Comparison of ENCODE assay signal across 8 cellular contexts in genomic region chr2:156437272-156437671, GRCh38. TPM values are rescaled to one million over a fixed set of nuclear protein-coding genes. Genes with fewer than 3 reads are reported as not detected.
DNase-seq lines count a peak whose midpoint lies in the region; ATAC-seq, FAIRE-seq and TF ChIP-seq lines count a peak whose summit lies in the region.

No MANE protein-coding gene starts in this region.

- no peak for FAIRE-seq in kidney (lab: Jason Lieb, UNC)

- H3K4me3 Mint-ChIP-seq in activated naive CD8-positive, alpha-beta T cell treated with anti-CD3 and anti-CD28 coated beads, Interleukin-2, amount 10 ng/mL, durations not matched to agents 7 days and 5 days = peak overlapping the region; percentile 99

- H3K27ac ChIP-seq in kidney (ENCODE audit: low read depth in 2 of 2, low read length in 2 of 2) = peak overlapping the region in 1 of 2 donors; percentile 97
- H3K27ac ChIP-seq in tibial artery = peak overlapping the region; percentile 98 to 100

- peak; percentile 9 for ATAC-seq in GM19372 (IDR thresholded peaks at IDR 0.05; ENCODE audit: low read depth, unreplicated experiment)
- peak; percentile 0 for ATAC-seq in HG03457 (IDR thresholded peaks at IDR 0.05; ENCODE audit: unreplicated experiment)
- ATAC-seq in activated naive CD8-positive, alpha-beta T cell treated with anti-CD3 and anti-CD28 coated beads, Interleukin-2, amount 10 ng/mL, durations not matched to agents 7 days and 5 days (ENCODE audit: low read depth) = no peak

- H3K4me1 ChIP-seq in kidney (ENCODE audit: control insufficient read depth in 1 of 2, insufficient read depth in 1 of 2, low read depth in 1 of 2, low read length in 2 of 2) (peaks cover 0 to 8% of the 10 kb centered on the region in 2 donors), tibial artery (peaks cover 0 to 31% (median 27%) of the 10 kb centered on the region in 4 donors)

- peaks cover 3% of the 10 kb centered on the region for H3K27me3 Mint-ChIP-seq in activated naive CD8-positive, alpha-beta T cell treated with anti-CD3 and anti-CD28 coated beads, Interleukin-2, amount 10 ng/mL, durations not matched to agents 7 days and 5 days

- H3K36me3 ChIP-seq in kidney (ENCODE audit: control insufficient read depth in 1 of 2, insufficient read depth in 2 of 2, low read length in 2 of 2) (no peaks in the 10 kb centered on the region), tibial artery (no peaks in the 10 kb centered on the region)

- no peaks in the 10 kb centered on the region for H3K9me3 Mint-ChIP-seq in activated naive CD8-positive, alpha-beta T cell treated with anti-CD3 and anti-CD28 coated beads, Interleukin-2, amount 10 ng/mL, durations not matched to agents 7 days and 5 days

- peak overlapping the region in 1 of 2 donors; percentile 92 for H3K9ac ChIP-seq in kidney (ENCODE audit: low read length in 2 of 2)

- peak in 9 of 14 donors; percentile 15 to 52 (median 33) for DNase-seq in C1 segment of cervical spinal cord (lab: John Stamatoyannopoulos, UW)
- no peak for DNase-seq in activated naive CD8-positive, alpha-beta T cell treated with anti-CD3 and anti-CD28 coated beads, Interleukin-2, amount 10 ng/mL, durations not matched to agents 7 days and 5 days
- no peak for DNase-seq in kidney
- DNase-seq in tibial artery = peak; percentile 78 to 82
- no peak for DNase-seq in stimulated activated naive CD4-positive, alpha-beta T cell treated with Interleukin-2 at 50 U/mL for 16 hours (lab: John Stamatoyannopoulos, UW)
- DNase-seq in glomerular visceral epithelial cell (ENCODE audit: extremely low spot score) = no peak

- H3K9me3 ChIP-seq in kidney (ENCODE audit: control insufficient read depth in 1 of 2, low read length in 2 of 2) (no peaks in the 10 kb centered on the region), tibial artery (no peaks in the 10 kb centered on the region)

- H3K4me3 ChIP-seq in kidney (ENCODE audit: low read length in 2 of 2) = peak overlapping the region; percentile 84 to 88
- H3K4me3 ChIP-seq in tibial artery = peak overlapping the region; percentile 66 to 81

- POLR2A ChIA-PET in activated naive CD8-positive, alpha-beta T cell treated with anti-CD3 and anti-CD28 coated beads, Interleukin-2, amount 10 ng/mL, durations not matched to agents 7 days and 5 days (lab: Charles Lee) = interaction anchor here (2.3 kb wide), 1 partner anchor 102 kb away, joined by 10 read pairs; no protein-coding TSS in a partner anchor

- H3K27me3 ChIP-seq in tibial artery = no peaks in the 10 kb centered on the region

- peaks cover 23% of the 10 kb centered on the region for H3K4me1 Mint-ChIP-seq in activated naive CD8-positive, alpha-beta T cell treated with anti-CD3 and anti-CD28 coated beads, Interleukin-2, amount 10 ng/mL, durations not matched to agents 7 days and 5 days

- H3K36me3 Mint-ChIP-seq in activated naive CD8-positive, alpha-beta T cell treated with anti-CD3 and anti-CD28 coated beads, Interleukin-2, amount 10 ng/mL, durations not matched to agents 7 days and 5 days = peaks cover 31% of the 10 kb centered on the region

- intact Hi-C loops in kidney (cut with DNase I) (no loop called here), tibial artery (cut with DNase I; ENCODE audit: low total_unique reads) (loop anchor here (2.0 to 5.0 kb wide), 2 partner anchors 36 to 105 kb away; partner anchors contain the start of gene NR4A2)

- TF ChIP-seq CTCF in kidney (IDR thresholded peaks at IDR 0.05; ENCODE audit: borderline replicate concordance, extremely low read depth, insufficient read depth) = no peak
- no peak for TF ChIP-seq CTCF in tibial artery (IDR thresholded peaks at IDR 0.05)

- peak overlapping the region; percentile 95 for H3K27ac Mint-ChIP-seq in activated naive CD8-positive, alpha-beta T cell treated with anti-CD3 and anti-CD28 coated beads, Interleukin-2, amount 10 ng/mL, durations not matched to agents 7 days and 5 days

RNA-seq across cellular contexts. Expression of gene GPD2, which starts 1.1 kb away (rescaled TPM):
- total RNA-seq in activated naive CD8-positive, alpha-beta T cell treated with anti-CD3 and anti-CD28 coated beads, Interleukin-2, amount 10 ng/mL, durations not matched to agents 7 days and 5 days = 10 to 100 TPM; 16.8 to 19.8 TPM
- total RNA-seq in kidney = 32.3 TPM
- 6.2 TPM for polyA plus RNA-seq in kidney (ENCODE audit: insufficient read depth, low read depth, low replicate concordance)

Comparison
In these comparisons a context has a peak if more than half of its experiments do, and no peak if none do; other contexts are left out.
1. DNase-seq: peak in C1 segment of cervical spinal cord (9 of 14) and tibial artery (2 of 2); none in activated naive CD8-positive, alpha-beta T cell treated with anti-CD3 and anti-CD28 coated beads, Interleukin-2, amount 10 ng/mL, durations not matched to agents 7 days and 5 days (single experiment), kidney (single experiment), stimulated activated naive CD4-positive, alpha-beta T cell treated with Interleukin-2 at 50 U/mL for 16 hours (single experiment) and glomerular visceral epithelial cell (single experiment).